In the genomic region with DNA sequence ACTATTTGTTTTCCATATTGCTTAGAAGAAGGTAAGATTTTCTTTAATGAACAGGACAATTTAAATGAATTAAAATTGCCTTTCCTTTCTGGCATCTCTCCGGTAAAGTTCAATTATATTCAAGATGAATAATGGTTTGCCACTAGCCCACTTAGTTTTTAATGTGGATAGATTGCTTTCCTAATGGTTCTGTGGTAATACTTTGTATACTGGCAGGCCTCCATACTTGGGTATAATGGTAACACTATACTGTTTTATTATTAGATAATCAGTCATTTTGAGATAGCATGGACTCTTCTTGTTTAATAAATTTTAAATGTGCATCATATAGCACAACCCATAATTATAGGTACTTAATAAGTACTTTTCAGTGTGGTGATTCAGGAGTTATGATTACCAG, we compare ENCODE assay signal across 18 cellular contexts.
"Had no signal": no experiment of that assay in that cellular context is flagged by ENCODE, and none has a peak within 500 bp of the region (broad histone marks: within the 10 kb centered on the region; RNA-seq: fewer than 3 reads in every experiment).

No MANE protein-coding gene starts in this region.

- H3K27ac ChIP-seq: coronary artery, gastrocnemius medialis, heart right ventricle, right atrium auricular region, sigmoid colon, skin epidermis, thoracic aorta, transverse colon had no signal

- DNase-seq: effector memory CD4-positive, alpha-beta T cell; gastrocnemius medialis; heart right ventricle; hypothalamus; islet precursor cell; mammary epithelial cell; natural killer cell; sigmoid colon; stimulated activated CD4-positive, alpha-beta T cell treated with anti-CD3 and anti-CD28 coated beads, Interleukin-2, amount 100 ng/mL, for 24 hours; stimulated activated CD4-positive, alpha-beta T cell treated with anti-CD3 and anti-CD28 coated beads, Interleukin-4, amount 100 ng/mL, for 4 hours; stimulated activated naive B cell treated with anti-CD40 and anti-IgM and Interleukin-4, amounts not matched to agents 10 μg/mL and 1 μg/mL and 100 μg/mL, for 72 hours; stimulated activated naive CD8-positive, alpha-beta T cell treated with anti-CD3 and anti-CD28 coated beads, Interleukin-15, amount 100 ng/mL, for 72 hours; transverse colon had no signal

- H3K9me3 ChIP-seq: gastrocnemius medialis, heart right ventricle, right atrium auricular region, sigmoid colon, thoracic aorta, transverse colon had no signal

- ATAC-seq: gastrocnemius medialis; heart right ventricle; left lobe of liver; natural killer cell; stimulated activated naive CD8-positive, alpha-beta T cell treated with anti-CD3 and anti-CD28 coated beads, Interleukin-15, amount 100 ng/mL, for 72 hours had no signal

- H3K4me3 ChIP-seq: coronary artery, gastrocnemius medialis, heart right ventricle, right atrium auricular region, sigmoid colon, skin epidermis, thoracic aorta, transverse colon had no signal

- H3K27me3 ChIP-seq: gastrocnemius medialis, heart right ventricle, right atrium auricular region, sigmoid colon, transverse colon had no signal

- H3K36me3 ChIP-seq: gastrocnemius medialis, heart right ventricle, right atrium auricular region, sigmoid colon, thoracic aorta, transverse colon had no signal

- H3K4me1 ChIP-seq: gastrocnemius medialis, sigmoid colon had no signal
